14 cellular contexts compared by ENCODE assay signal in genomic region chr14:69664865-69665526, GRCh38. TPM values are rescaled to one million over a fixed set of nuclear protein-coding genes. Genes with fewer than 3 reads are reported as not detected.
DNase-seq lines count a peak whose midpoint lies in the region; ATAC-seq, FAIRE-seq and TF ChIP-seq lines count a peak whose summit lies in the region.
"Had no signal": no experiment of that assay in that cellular context is flagged by ENCODE, and none has a peak within 500 bp of the region (broad histone marks: within the 10 kb centered on the region; RNA-seq: fewer than 3 reads in every experiment).

No MANE protein-coding gene starts in this region.

- H2AFZ ChIP-seq in SU-DHL-6 (ENCODE audit: low read depth, low read length, severe bottlenecking): no peak overlapping the region

- no peak overlapping the region for H3K4me3 ChIP-seq in CD4-positive, CD25-positive, alpha-beta regulatory T cell (ENCODE audit: low read depth, low read length)
- H3K4me3 ChIP-seq in SU-DHL-6 (ENCODE audit: insufficient read depth, low read length, poor library complexity, severe bottlenecking) (no peak overlapping the region), cardiac muscle cell (no peak overlapping the region), pancreas (no peak overlapping the region)

- H3K9ac ChIP-seq in SU-DHL-6 (ENCODE audit: low read length): peak overlapping the region; percentile 28; the same call in 1 of the 2 replicates

- peaks cover 31% of the 10 kb centered on the region for H3K36me3 Mint-ChIP-seq in CD4-positive, CD25-positive, alpha-beta regulatory T cell

- no peak for FAIRE-seq in pancreas (lab: Jason Lieb, UNC)

- H3K4me1 Mint-ChIP-seq in CD4-positive, CD25-positive, alpha-beta regulatory T cell: peaks cover 29 to 94% (median 80%) of the 10 kb centered on the region in 4 donors

- peaks cover 97% of the 10 kb centered on the region for H3K79me2 ChIP-seq in SU-DHL-6 (ENCODE audit: insufficient read depth, low read length)

- H3K27ac ChIP-seq in CD4-positive, CD25-positive, alpha-beta regulatory T cell (ENCODE audit: insufficient read depth, low read length, poor library complexity, severe bottlenecking): no peak overlapping the region
- H3K27ac ChIP-seq in SU-DHL-6 (ENCODE audit: low read depth, low read length) (peak overlapping the region; percentile 84), cardiac muscle cell (peak overlapping the region; percentile 74), pancreas (peak overlapping the region in 2 of 4 donors; percentile 51 to 56)

- H3K9me3 Mint-ChIP-seq in CD4-positive, CD25-positive, alpha-beta regulatory T cell: peaks cover 0 to 6% (median 3%) of the 10 kb centered on the region in 7 donors

- H4K20me1 ChIP-seq in SU-DHL-6 (ENCODE audit: low read depth, low read length): no peaks in the 10 kb centered on the region; the same call in 1 of the 2 replicates

- H3K9me2 ChIP-seq in SU-DHL-6 (replicated peaks; ENCODE audit: insufficient read depth, low read length): no peaks in the 10 kb centered on the region

- no peak for ATAC-seq in CD4-positive, CD25-positive, alpha-beta regulatory T cell (ENCODE audit: low read depth in 2 of 2)
- ATAC-seq in pancreas (peak; percentile 35 to 72 (median 54)), HG02571 (IDR thresholded peaks at IDR 0.05; ENCODE audit: unreplicated experiment) (no peak)

- H3K27me3 Mint-ChIP-seq in CD4-positive, CD25-positive, alpha-beta regulatory T cell: peaks cover 4% of the 10 kb centered on the region

- WGBS in pancreas, 2 donors: 57% methylated on average over 7 of the region's 7 CpGs

- H3K27ac Mint-ChIP-seq in CD4-positive, CD25-positive, alpha-beta regulatory T cell: peak overlapping the region; percentile 76 to 84 (median 83)

- H3K4me3 Mint-ChIP-seq in CD4-positive, CD25-positive, alpha-beta regulatory T cell: peak overlapping the region in 1 of 4 donors; percentile 74

- H3K27me3 ChIP-seq in CD4-positive, CD25-positive, alpha-beta regulatory T cell (ENCODE audit: control insufficient read depth, insufficient read depth, low read length): no peaks in the 10 kb centered on the region
- H3K27me3 ChIP-seq in SU-DHL-6 (ENCODE audit: low read length): no peaks in the 10 kb centered on the region
- H3K27me3 ChIP-seq in cardiac muscle cell: no peaks in the 10 kb centered on the region
- no peaks in the 10 kb centered on the region for H3K27me3 ChIP-seq in pancreas

- intact Hi-C loops in pancreas (cut with DNase I): loop anchor here in 1 of 3 donors (10.0 kb wide), 1 partner anchor 50 kb away; no protein-coding TSS in a partner anchor
- intact Hi-C loops in posterior cingulate gyrus (cut with DNase I): no loop called here

- peaks cover 27% of the 10 kb centered on the region for H3F3A ChIP-seq in SU-DHL-6 (ENCODE audit: insufficient read depth)

- H3K9me3 ChIP-seq in CD4-positive, CD25-positive, alpha-beta regulatory T cell (ENCODE audit: control insufficient read depth in 2 of 2, low read length in 2 of 2): no peaks in the 10 kb centered on the region
- H3K9me3 ChIP-seq in SU-DHL-6 (ENCODE audit: insufficient read depth, low read length) (no peaks in the 10 kb centered on the region), cardiac muscle cell (ENCODE audit: low read depth) (no peaks in the 10 kb centered on the region), pancreas (no peaks in the 10 kb centered on the region)

- DNase-seq in CD4-positive, CD25-positive, alpha-beta regulatory T cell: no peak
- peak in 1 of 2 donors; percentile 58 for DNase-seq in cardiac muscle cell (ENCODE audit: low read depth in 1 of 2, low spot score in 1 of 2)
- no peak for DNase-seq in pancreas
- no peak for DNase-seq in NCI-H1436 (lab: John Stamatoyannopoulos, UW)
- no peak for DNase-seq in posterior cingulate gyrus
- no peak for DNase-seq in CD1c-positive myeloid dendritic cell (ENCODE audit: extremely low spot score)
- DNase-seq: activated T-cell treated with anti-CD3 and anti-CD28 coated beads for 4 hours; AML-193; central memory CD4-positive, alpha-beta T cell; H7; Kasumi-1; RPMI8226 had no signal

- H3K4me1 ChIP-seq in CD4-positive, CD25-positive, alpha-beta regulatory T cell (ENCODE audit: control insufficient read depth, insufficient read depth, low read length, poor library complexity, severe bottlenecking): peaks cover 55% of the 10 kb centered on the region
- H3K4me1 ChIP-seq in cardiac muscle cell (ENCODE audit: low read depth): peaks cover 33% of the 10 kb centered on the region
- peaks cover 29 to 68% (median 39%) of the 10 kb centered on the region in 3 donors for H3K4me1 ChIP-seq in pancreas

- no peak for TF ChIP-seq CTCF in SU-DHL-6 (IDR thresholded peaks at IDR 0.05; ENCODE audit: insufficient read depth, low read length, poor library complexity, severe bottlenecking)
- TF ChIP-seq CTCF in cardiac muscle cell (IDR thresholded peaks at IDR 0.05; ENCODE audit: low read depth, low read length): no peak
- no peak for TF ChIP-seq CTCF in pancreas (IDR thresholded peaks at IDR 0.05)

- peak overlapping the region; percentile 72 for H3K4me2 ChIP-seq in SU-DHL-6 (ENCODE audit: low read depth, low read length, poor library complexity, severe bottlenecking)

- peaks cover 8% of the 10 kb centered on the region for H3K36me3 ChIP-seq in CD4-positive, CD25-positive, alpha-beta regulatory T cell (ENCODE audit: control insufficient read depth, insufficient read depth, low read length)
- H3K36me3 ChIP-seq in SU-DHL-6 (ENCODE audit: low read length) (peaks cover 3% of the 10 kb centered on the region; the same call in 1 of the 2 replicates), cardiac muscle cell (no peaks in the 10 kb centered on the region), pancreas (no peaks in the 10 kb centered on the region)

RNA-seq across cellular contexts. Expression of gene SUSD6, which starts 53.6 kb away (rescaled TPM):
- 101 TPM for total RNA-seq in CD4-positive, CD25-positive, alpha-beta regulatory T cell
- 10 to 100 TPM in 1 of 4 donors, 1 to 10 TPM in 3; 7.7 to 15.2 (median 9.0) TPM for polyA plus RNA-seq in CD4-positive, CD25-positive, alpha-beta regulatory T cell
- total RNA-seq in cardiac muscle cell: 12.1 and 14.7 TPM in 2 replicates
- 8.7 TPM in 2 replicates for polyA plus RNA-seq in cardiac muscle cell
- 10 to 100 TPM; 17.8 to 41.9 (median 22.8) TPM for total RNA-seq in pancreas
- 10 to 100 TPM in 1 of 2 donors, 1 to 10 TPM in 1; 8.9 to 12.2 TPM for polyA plus RNA-seq in pancreas

Comparison
In these comparisons a context has a peak if more than half of its experiments do, and no peak if none do; other contexts are left out.
1. ATAC-seq: peak in pancreas (4 of 4); none in CD4-positive, CD25-positive, alpha-beta regulatory T cell (0 of 2) and HG02571 (single experiment).